In the genomic region with DNA sequence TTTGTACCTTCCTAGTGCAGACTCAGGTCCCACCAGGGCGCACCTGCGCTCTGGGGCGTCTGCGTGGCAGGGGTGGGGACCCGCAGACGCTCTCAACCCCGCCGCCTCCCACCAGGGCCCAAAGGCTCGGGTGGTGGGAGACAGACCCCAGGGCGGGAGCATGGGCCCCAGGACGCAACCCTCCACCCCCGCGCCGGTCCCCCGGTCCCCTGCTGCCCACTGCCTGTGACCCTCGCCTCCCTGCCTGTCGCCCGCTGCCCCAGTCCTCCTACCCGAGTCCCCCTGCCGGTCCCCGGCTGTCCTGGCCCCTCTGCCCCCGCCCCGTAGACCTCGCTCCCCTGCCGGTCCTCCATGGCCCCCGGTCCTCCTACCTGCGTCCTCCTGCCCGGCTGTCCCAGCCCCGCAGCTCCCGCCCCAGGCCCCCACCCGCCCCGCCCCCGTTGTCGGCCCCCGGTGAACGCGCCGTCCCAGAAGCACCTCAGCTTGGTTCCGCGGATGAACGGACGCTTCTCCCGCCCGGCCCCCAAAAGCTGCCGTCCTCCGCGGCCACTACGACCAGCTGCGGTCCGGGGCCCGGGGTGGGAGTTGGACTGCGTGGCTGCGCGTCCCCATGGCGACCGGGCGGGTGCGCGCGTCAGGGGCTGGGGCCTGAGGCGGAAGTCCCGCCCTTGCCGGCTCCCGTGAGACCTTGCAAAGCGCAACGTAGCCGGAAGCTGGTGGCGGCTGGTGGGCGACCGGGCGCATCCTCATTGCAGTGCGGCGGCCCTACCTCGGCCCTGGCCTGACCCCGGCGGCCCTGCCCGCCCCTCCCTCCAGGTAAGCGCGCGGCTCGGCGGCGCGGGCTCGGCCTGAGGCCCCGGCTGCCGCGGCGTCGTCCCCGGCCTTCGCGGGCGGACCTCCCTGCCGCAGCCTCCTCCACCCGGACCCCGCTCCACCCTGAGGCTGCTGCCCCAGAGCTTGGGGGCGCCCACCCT, we compare ENCODE assay signal across 8 cellular contexts. TPM values are rescaled to one million over a fixed set of nuclear protein-coding genes. Genes with fewer than 3 reads are reported as not detected.
DNase-seq lines count a peak whose midpoint lies in the region; ATAC-seq and TF ChIP-seq lines count a peak whose summit lies in the region.

Gene ARFGAP1 (plus strand): TSS at position 709 of the 974 bp plus-strand sequence. CDS start 2,768 bp downstream, outside the sequence.

- H3K9me3 Mint-ChIP-seq in activated CD4-positive, alpha-beta memory T cell treated with anti-CD3 and anti-CD28 coated beads, Interleukin-2, amount 10 ng/mL, durations not matched to agents 7 days and 5 days, result no peaks in the 10 kb centered on the region

- no peak for TF ChIP-seq CTCF in lower lobe of right lung (IDR thresholded peaks at IDR 0.05)

- H3K4me1 ChIP-seq in BLaER1 treated with 17β-estradiol and CSF1 and Interleukin-3, amounts not matched to agents 10 nM and 100 nM, result peaks cover 19 to 43% (median 34%) of the 10 kb centered on the region in 10 experiments
- peaks cover 27% of the 10 kb centered on the region for H3K4me1 ChIP-seq in lower lobe of right lung

- H3K27ac Mint-ChIP-seq in activated CD4-positive, alpha-beta memory T cell treated with anti-CD3 and anti-CD28 coated beads, Interleukin-2, amount 10 ng/mL, durations not matched to agents 7 days and 5 days, result peak within 1 kb of the TSS; percentile 82

- peak within 1 kb of the TSS; percentile 89 to 100 (median 97) for H3K4me2 ChIP-seq in BLaER1 treated with 17β-estradiol and CSF1 and Interleukin-3, amounts not matched to agents 10 nM and 100 nM

- peaks cover 26% of the 10 kb centered on the region for H3K4me1 Mint-ChIP-seq in activated CD4-positive, alpha-beta memory T cell treated with anti-CD3 and anti-CD28 coated beads, Interleukin-2, amount 10 ng/mL, durations not matched to agents 7 days and 5 days

- H4K20me1 ChIP-seq in BLaER1 treated with 17β-estradiol and CSF1 and Interleukin-3, amounts not matched to agents 10 nM and 100 nM, result peaks cover 39 to 45% (median 42%) of the 10 kb centered on the region in 11 experiments

- H3K27me3 Mint-ChIP-seq in activated CD4-positive, alpha-beta memory T cell treated with anti-CD3 and anti-CD28 coated beads, Interleukin-2, amount 10 ng/mL, durations not matched to agents 7 days and 5 days, result no peaks in the 10 kb centered on the region

- H3K27ac ChIP-seq in BLaER1 treated with 17β-estradiol and CSF1 and Interleukin-3, amounts not matched to agents 10 nM and 100 nM, result peak within 1 kb of the TSS; percentile 65 to 86 (median 81)
- peak within 1 kb of the TSS; percentile 82 for H3K27ac ChIP-seq in lower lobe of right lung

- peaks cover 0 to 19% (median 12%) of the 10 kb centered on the region in 11 experiments; a peak in 11 of 22 replicates for H3K27me3 ChIP-seq in BLaER1 treated with 17β-estradiol and CSF1 and Interleukin-3, amounts not matched to agents 10 nM and 100 nM
- peaks cover 8% of the 10 kb centered on the region for H3K27me3 ChIP-seq in lower lobe of right lung (ENCODE audit: low read depth)

- ATAC-seq in GM19372 (IDR thresholded peaks at IDR 0.05; ENCODE audit: low read depth, unreplicated experiment) (peak; percentile 82), HG03571 (IDR thresholded peaks at IDR 0.05; ENCODE audit: unreplicated experiment) (peak; percentile 83), lower lobe of right lung (peak; percentile 96 to 98)

- H3K9me3 ChIP-seq in BLaER1 treated with 17β-estradiol and CSF1 and Interleukin-3, amounts not matched to agents 10 nM and 100 nM (replicated peaks in 1 of 11), result no peaks in the 10 kb centered on the region
- H3K9me3 ChIP-seq in lower lobe of right lung, result no peaks in the 10 kb centered on the region

- peaks cover 6% of the 10 kb centered on the region for H3K36me3 Mint-ChIP-seq in activated CD4-positive, alpha-beta memory T cell treated with anti-CD3 and anti-CD28 coated beads, Interleukin-2, amount 10 ng/mL, durations not matched to agents 7 days and 5 days (ENCODE audit: low read depth)

- DNase-seq in NCI-H774 (lab: John Stamatoyannopoulos, UW) (peak; percentile 80), ecto neural progenitor cell (ENCODE audit: low spot score) (peak; percentile 96), lower lobe of right lung (peak; percentile 95)
- peak; percentile 91 for DNase-seq in activated CD4-positive, alpha-beta memory T cell treated with anti-CD3 and anti-CD28 coated beads, Interleukin-2, amount 10 ng/mL, durations not matched to agents 7 days and 5 days
- peak; percentile 62 to 84 (median 66) for DNase-seq in stimulated activated CD4-positive, alpha-beta T cell treated with anti-CD3 and anti-CD28 coated beads, TNF-alpha, amount 100 ng/mL, for 1 hour (ENCODE audit: low read depth in 3 of 3, low spot score in 1 of 3)

- peak within 1 kb of the TSS; percentile 85 to 93 (median 89) for H3K9ac ChIP-seq in BLaER1 treated with 17β-estradiol and CSF1 and Interleukin-3, amounts not matched to agents 10 nM and 100 nM

- H3K36me3 ChIP-seq in BLaER1 treated with 17β-estradiol and CSF1 and Interleukin-3, amounts not matched to agents 10 nM and 100 nM, result peaks cover 20 to 30% (median 23%) of the 10 kb centered on the region in 11 experiments
- peaks cover 19% of the 10 kb centered on the region for H3K36me3 ChIP-seq in lower lobe of right lung

- peak within 1 kb of the TSS; percentile 86 to 97 (median 93) for H3K4me3 ChIP-seq in BLaER1 treated with 17β-estradiol and CSF1 and Interleukin-3, amounts not matched to agents 10 nM and 100 nM
- H3K4me3 ChIP-seq in lower lobe of right lung, result peak within 1 kb of the TSS; percentile 83

- CTCF ChIA-PET in activated CD4-positive, alpha-beta memory T cell treated with anti-CD3 and anti-CD28 coated beads, Interleukin-2, amount 10 ng/mL, durations not matched to agents 7 days and 5 days (lab: Charles Lee), result no interaction called here

- intact Hi-C loops in lower lobe of right lung (cut with DNase I), result no loop called here

- POLR2A ChIA-PET in activated CD4-positive, alpha-beta memory T cell treated with anti-CD3 and anti-CD28 coated beads, Interleukin-2, amount 10 ng/mL, durations not matched to agents 7 days and 5 days (lab: Charles Lee), result interaction anchor here (0.5 to 2.1 kb wide), 9 partner anchors 12 to 796 kb away, joined by 3 to 13 read pairs (median 4); partner anchors contain the start of genes PPDPF and YTHDF1

- H3K4me3 Mint-ChIP-seq in activated CD4-positive, alpha-beta memory T cell treated with anti-CD3 and anti-CD28 coated beads, Interleukin-2, amount 10 ng/mL, durations not matched to agents 7 days and 5 days, result peak within 1 kb of the TSS; percentile 91

RNA-seq across cellular contexts. Expression of gene ARFGAP1, which starts in this region (rescaled TPM):
- total RNA-seq in activated CD4-positive, alpha-beta memory T cell treated with anti-CD3 and anti-CD28 coated beads, Interleukin-2, amount 10 ng/mL, durations not matched to agents 7 days and 5 days, result 10 to 100 TPM; 80.1 to 82.0 TPM
- total RNA-seq in lower lobe of right lung, result 66.2 TPM

Comparison
In these comparisons a context has a peak if more than half of its experiments do, and no peak if none do; other contexts are left out.
1. Peak in every context shown above with its lines: DNase-seq, ATAC-seq, H3K4me3 ChIP-seq and H3K27ac ChIP-seq.